Comparison of ENCODE assay signal across 8 cellular contexts in genomic region chr7:102745494-102746288, GRCh38. TPM values are rescaled to one million over a fixed set of nuclear protein-coding genes. Genes with fewer than 3 reads are reported as not detected.
DNase-seq lines count a peak whose midpoint lies in the region; ATAC-seq, FAIRE-seq and TF ChIP-seq lines count a peak whose summit lies in the region.
"Not testable (repeated sequence)": the region's sequence is repeated elsewhere in the genome, so short reads cannot be mapped to it uniquely, and the experiment has no call there.

No MANE protein-coding gene starts in this region.

- CTCF ChIA-PET in SK-N-SH (lab: Yijun Ruan, JAX) = not testable (repeated sequence)

- intact Hi-C loops in heart left ventricle (cut with DNase I) = loop anchor here in 3 of 10 donors (5.0 to 10.0 kb wide), 3 partner anchors 317 to 329 kb away; partner anchors contain the start of genes FBXL13 (in 2 of the 3) and ARMC10 (in 1 of the 3)

- H3K4me1 ChIP-seq in SK-N-SH (ENCODE audit: control insufficient read depth in 1 of 2, insufficient read depth in 2 of 2, low read depth in 1 of 2, low read length in 1 of 2) = not testable (repeated sequence)
- H3K4me1 ChIP-seq in heart left ventricle = peaks cover 0 to 17% (median 9%) of the 10 kb centered on the region in 12 donors

- H3K27ac ChIP-seq in SK-N-SH (ENCODE audit: low read depth in 2 of 2, low read length in 1 of 2); heart left ventricle: not testable (repeated sequence)

- DNase-seq in AG10803 (ENCODE audit: low read depth) (peak; percentile 5), LHCN-M2 (ENCODE audit: low read depth) (peak; percentile 24), NCI-H2196 treated with DMSO at 0.1 percent for 48 hours (lab: John Stamatoyannopoulos, UW; ENCODE audit: unreplicated experiment) (peak; percentile 5)
- DNase-seq in SK-N-SH; chondrocyte (ENCODE audit: low spot score); heart left ventricle; osteocyte (ENCODE audit: extremely low spot score, unreplicated experiment): not testable (repeated sequence)

- 47% methylated on average over 4 of the region's 4 CpGs for WGBS in SK-N-SH (ENCODE audit: low lambda C conversion rate)
- WGBS in heart left ventricle, 4 donors = 53 to 65% (median 60%) methylated on average over 4 of the region's 4 CpGs

- TF ChIP-seq CTCF in AG10803 (conservative IDR thresholded peaks at IDR 0.05; ENCODE audit: low read length) = not testable (repeated sequence)
- TF ChIP-seq CTCF in SK-N-SH (IDR thresholded peaks at IDR 0.05) (peak; percentile 49), chondrocyte (IDR thresholded peaks at IDR 0.05) (peak; percentile 76), heart left ventricle (IDR thresholded peaks at IDR 0.05) (peak in 8 of 12 donors; percentile 8 to 38 (median 20)), osteocyte (IDR thresholded peaks at IDR 0.05) (peak; percentile 46)

- H3K27me3 Mint-ChIP-seq in chondrocyte (ENCODE audit: low read depth) = not testable (repeated sequence)
- peaks cover 16% of the 10 kb centered on the region for H3K27me3 Mint-ChIP-seq in osteocyte (ENCODE audit: unreplicated experiment)

- H3K4me3 ChIP-seq in AG10803 (ENCODE audit: low read length); SK-N-SH (ENCODE audit: low read depth in 2 of 2, low read length in 1 of 2); heart left ventricle: not testable (repeated sequence)

- H4K20me1 ChIP-seq in SK-N-SH (ENCODE audit: insufficient read depth) = not testable (repeated sequence)

- H3K4me1 Mint-ChIP-seq in chondrocyte (ENCODE audit: low read depth) (peaks cover 16% of the 10 kb centered on the region), osteocyte (ENCODE audit: unreplicated experiment) (peaks cover 12% of the 10 kb centered on the region)

- H3K9ac ChIP-seq in SK-N-SH = not testable (repeated sequence)

- not testable (repeated sequence) for H3K9me3 ChIP-seq in SK-N-SH, heart left ventricle

- H2AFZ ChIP-seq in SK-N-SH (ENCODE audit: low read depth) = not testable (repeated sequence)

- not testable (repeated sequence) for H3K4me3 Mint-ChIP-seq in chondrocyte (ENCODE audit: unreplicated experiment); osteocyte (ENCODE audit: unreplicated experiment)

- not testable (repeated sequence) for H3K9me2 ChIP-seq in SK-N-SH

- TF ChIP-seq POLR2A in heart left ventricle (IDR thresholded peaks at IDR 0.05) = not testable (repeated sequence)

- not testable (repeated sequence) for H3K4me2 ChIP-seq in SK-N-SH

- H3K79me2 ChIP-seq in SK-N-SH (ENCODE audit: insufficient read depth) = peaks cover 13% of the 10 kb centered on the region

- peak; percentile 96 for FAIRE-seq in G401.6 (lab: Jason Lieb, UNC)

- not testable (repeated sequence) for ATAC-seq in heart left ventricle

- H3K9me3 Mint-ChIP-seq in chondrocyte (ENCODE audit: low read depth); osteocyte (ENCODE audit: unreplicated experiment): not testable (repeated sequence)

- POLR2A ChIA-PET in SK-N-SH (lab: Yijun Ruan, JAX) = not testable (repeated sequence)

- not testable (repeated sequence) for H3K27ac Mint-ChIP-seq in chondrocyte (ENCODE audit: unreplicated experiment); osteocyte (ENCODE audit: unreplicated experiment)

- not testable (repeated sequence) for H3K36me3 Mint-ChIP-seq in chondrocyte (ENCODE audit: low read depth); osteocyte (ENCODE audit: unreplicated experiment)

- TF ChIP-seq EP300 in SK-N-SH (IDR thresholded peaks at IDR 0.05; ENCODE audit: borderline replicate concordance in 1 of 2, low read depth in 1 of 2, low read length in 1 of 2) = not testable (repeated sequence)

- H3F3A ChIP-seq in SK-N-SH (replicated peaks; ENCODE audit: insufficient read depth) = not testable (repeated sequence)

- H3K27me3 ChIP-seq in SK-N-SH (ENCODE audit: insufficient read depth); heart left ventricle: not testable (repeated sequence)

- TF ChIP-seq RAD21 in SK-N-SH (IDR thresholded peaks at IDR 0.05; ENCODE audit: low read length) = peak; percentile 37; the same call in 1 of the 2 replicates

- H3K36me3 ChIP-seq in SK-N-SH (replicated peaks in 1 of 2; ENCODE audit: control insufficient read depth in 1 of 2, insufficient read depth in 2 of 2, low read length in 1 of 2); heart left ventricle: not testable (repeated sequence)

RNA-seq across cellular contexts. Expression of gene FAM185A, which starts 3.1 kb away (rescaled TPM):
- total RNA-seq in LHCN-M2 (2014; rRNA removed) = 10.8 and 13.6 TPM in 2 replicates
- polyA plus RNA-seq in LHCN-M2 (2012) = 2.8 TPM
- polyA plus RNA-seq in SK-N-SH (2012; rRNA removed) = 12.8 and 17.0 TPM in 2 replicates
- polyA plus RNA-seq in SK-N-SH (2012; cell fraction: cytosol; rRNA removed) = 10.1 and 11.5 TPM in 2 replicates
- 29.1 and 39.7 TPM in 2 replicates for polyA plus RNA-seq in SK-N-SH (2012; cell fraction: nucleus; rRNA removed)
- 5.6 to 7.5 TPM (median 5.8 TPM) in 3 replicates for total RNA-seq in chondrocyte
- total RNA-seq in heart left ventricle = 10 to 100 TPM in 1 of 9 donors, 1 to 10 TPM in 8; 5.6 to 10.2 (median 8.4) TPM
- 1 to 10 TPM; 3.4 to 6.0 TPM for polyA plus RNA-seq in heart left ventricle
- 6.8 and 7.8 TPM in 2 replicates for total RNA-seq in osteocyte
